1 cellular context compared by ENCODE assay signal in the genomic region with DNA sequence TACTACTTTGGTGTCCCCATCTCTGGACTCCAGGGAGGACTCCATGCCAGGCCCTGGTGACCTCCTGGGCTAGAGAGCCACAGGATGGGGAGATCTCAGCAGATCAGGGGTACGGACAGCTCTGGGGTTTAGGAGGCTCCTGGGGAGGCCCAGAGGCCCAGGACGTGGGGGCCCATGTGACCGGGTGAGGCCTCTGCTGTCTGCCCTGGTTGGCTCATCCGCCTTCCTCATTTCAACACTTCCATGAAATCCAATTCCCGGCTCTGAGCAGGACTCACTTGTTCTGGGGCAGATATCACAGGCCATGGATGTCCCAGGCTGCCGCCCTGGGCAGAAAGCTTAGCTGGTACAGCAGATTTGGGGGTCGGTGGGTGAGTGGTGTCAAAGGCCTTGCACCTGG.
TF ChIP-seq lines count a peak whose summit lies in the region.

No MANE protein-coding gene starts in this region.

TF ChIP-seq in SK-N-SH, 30 proteins besides CTCF, POLR2A, EP300 and RAD21:
- TF ChIP-seq NRF1 (IDR thresholded peaks at IDR 0.05; ENCODE audit: low read depth, low read length) (no peak), FOSL2 (IDR thresholded peaks at IDR 0.05; ENCODE audit: borderline replicate concordance, low read depth) (no peak), CHD2 (IDR thresholded peaks at IDR 0.05; ENCODE audit: low read length, partially characterized antibody) (no peak), MEF2A (IDR thresholded peaks at IDR 0.05; ENCODE audit: borderline replicate concordance, low read depth) (no peak), GABPA (IDR thresholded peaks at IDR 0.05; ENCODE audit: low read depth) (no peak), MXI1 (IDR thresholded peaks at IDR 0.05; ENCODE audit: low read depth, low read length) (no peak), RXRA (IDR thresholded peaks at IDR 0.05; ENCODE audit: borderline replicate concordance, low read depth) (no peak), EZH2phosphoT487 (IDR thresholded peaks at IDR 0.05; ENCODE audit: borderline replicate concordance, low read depth) (no peak), USF2 (IDR thresholded peaks at IDR 0.05; ENCODE audit: borderline replicate concordance, low read depth, low read length) (no peak), POLR2AphosphoS5 (IDR thresholded peaks at IDR 0.05; ENCODE audit: low read depth, low read length) (no peak), SMC3 (IDR thresholded peaks at IDR 0.05; ENCODE audit: low read depth, low read length) (no peak), FOXM1 (IDR thresholded peaks at IDR 0.05; ENCODE audit: low read depth) (no peak), SIN3A (IDR thresholded peaks at IDR 0.05; ENCODE audit: borderline replicate concordance, low read depth, low read length) (no peak), RFX5 (IDR thresholded peaks at IDR 0.05; ENCODE audit: low read length) (no peak), TEAD4 (IDR thresholded peaks at IDR 0.05; ENCODE audit: borderline replicate concordance, insufficient read depth) (no peak)
- TF ChIP-seq, protein P1, sequence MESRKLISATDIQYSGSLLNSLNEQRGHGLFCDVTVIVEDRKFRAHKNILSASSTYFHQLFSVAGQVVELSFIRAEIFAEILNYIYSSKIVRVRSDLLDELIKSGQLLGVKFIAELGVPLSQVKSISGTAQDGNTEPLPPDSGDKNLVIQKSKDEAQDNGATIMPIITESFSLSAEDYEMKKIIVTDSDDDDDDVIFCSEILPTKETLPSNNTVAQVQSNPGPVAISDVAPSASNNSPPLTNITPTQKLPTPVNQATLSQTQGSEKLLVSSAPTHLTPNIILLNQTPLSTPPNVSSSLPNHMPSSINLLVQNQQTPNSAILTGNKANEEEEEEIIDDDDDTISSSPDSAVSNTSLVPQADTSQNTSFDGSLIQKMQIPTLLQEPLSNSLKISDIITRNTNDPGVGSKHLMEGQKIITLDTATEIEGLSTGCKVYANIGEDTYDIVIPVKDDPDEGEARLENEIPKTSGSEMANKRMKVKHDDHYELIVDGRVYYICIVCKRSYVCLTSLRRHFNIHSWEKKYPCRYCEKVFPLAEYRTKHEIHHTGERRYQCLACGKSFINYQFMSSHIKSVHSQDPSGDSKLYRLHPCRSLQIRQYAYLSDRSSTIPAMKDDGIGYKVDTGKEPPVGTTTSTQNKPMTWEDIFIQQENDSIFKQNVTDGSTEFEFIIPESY (IDR thresholded peaks at IDR 0.05; ENCODE audit: borderline replicate concordance, low read depth) = no peak
- TF ChIP-seq, protein P2, sequence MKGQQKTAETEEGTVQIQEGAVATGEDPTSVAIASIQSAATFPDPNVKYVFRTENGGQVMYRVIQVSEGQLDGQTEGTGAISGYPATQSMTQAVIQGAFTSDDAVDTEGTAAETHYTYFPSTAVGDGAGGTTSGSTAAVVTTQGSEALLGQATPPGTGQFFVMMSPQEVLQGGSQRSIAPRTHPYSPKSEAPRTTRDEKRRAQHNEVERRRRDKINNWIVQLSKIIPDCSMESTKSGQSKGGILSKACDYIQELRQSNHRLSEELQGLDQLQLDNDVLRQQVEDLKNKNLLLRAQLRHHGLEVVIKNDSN (IDR thresholded peaks at IDR 0.05; ENCODE audit: borderline replicate concordance, low read depth) = no peak
- TF ChIP-seq, protein P3, sequence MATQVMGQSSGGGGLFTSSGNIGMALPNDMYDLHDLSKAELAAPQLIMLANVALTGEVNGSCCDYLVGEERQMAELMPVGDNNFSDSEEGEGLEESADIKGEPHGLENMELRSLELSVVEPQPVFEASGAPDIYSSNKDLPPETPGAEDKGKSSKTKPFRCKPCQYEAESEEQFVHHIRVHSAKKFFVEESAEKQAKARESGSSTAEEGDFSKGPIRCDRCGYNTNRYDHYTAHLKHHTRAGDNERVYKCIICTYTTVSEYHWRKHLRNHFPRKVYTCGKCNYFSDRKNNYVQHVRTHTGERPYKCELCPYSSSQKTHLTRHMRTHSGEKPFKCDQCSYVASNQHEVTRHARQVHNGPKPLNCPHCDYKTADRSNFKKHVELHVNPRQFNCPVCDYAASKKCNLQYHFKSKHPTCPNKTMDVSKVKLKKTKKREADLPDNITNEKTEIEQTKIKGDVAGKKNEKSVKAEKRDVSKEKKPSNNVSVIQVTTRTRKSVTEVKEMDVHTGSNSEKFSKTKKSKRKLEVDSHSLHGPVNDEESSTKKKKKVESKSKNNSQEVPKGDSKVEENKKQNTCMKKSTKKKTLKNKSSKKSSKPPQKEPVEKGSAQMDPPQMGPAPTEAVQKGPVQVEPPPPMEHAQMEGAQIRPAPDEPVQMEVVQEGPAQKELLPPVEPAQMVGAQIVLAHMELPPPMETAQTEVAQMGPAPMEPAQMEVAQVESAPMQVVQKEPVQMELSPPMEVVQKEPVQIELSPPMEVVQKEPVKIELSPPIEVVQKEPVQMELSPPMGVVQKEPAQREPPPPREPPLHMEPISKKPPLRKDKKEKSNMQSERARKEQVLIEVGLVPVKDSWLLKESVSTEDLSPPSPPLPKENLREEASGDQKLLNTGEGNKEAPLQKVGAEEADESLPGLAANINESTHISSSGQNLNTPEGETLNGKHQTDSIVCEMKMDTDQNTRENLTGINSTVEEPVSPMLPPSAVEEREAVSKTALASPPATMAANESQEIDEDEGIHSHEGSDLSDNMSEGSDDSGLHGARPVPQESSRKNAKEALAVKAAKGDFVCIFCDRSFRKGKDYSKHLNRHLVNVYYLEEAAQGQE (IDR thresholded peaks at IDR 0.05; ENCODE audit: low read depth, low read length) = no peak
